18 cellular contexts compared by ENCODE assay signal in the genomic region with DNA sequence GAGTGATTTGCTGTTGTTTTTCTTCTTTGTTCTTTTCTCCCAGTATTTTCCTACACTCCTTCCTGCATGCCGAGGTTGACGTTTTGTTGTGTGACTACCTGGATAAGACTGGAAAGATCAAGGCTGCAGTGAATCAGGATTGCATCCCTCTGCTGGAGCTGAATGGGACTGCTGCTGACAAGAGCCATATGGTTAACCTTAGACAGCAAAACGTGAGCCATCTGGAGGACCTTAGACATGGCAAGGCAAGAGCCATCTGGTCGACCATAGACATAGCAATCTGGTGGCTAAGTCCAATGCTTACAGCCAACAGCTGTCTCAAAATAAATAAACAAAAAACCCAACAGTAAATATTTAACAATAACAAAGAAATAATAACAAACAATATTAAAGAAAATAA. TPM values are rescaled to one million over a fixed set of nuclear protein-coding genes. Genes with fewer than 3 reads are reported as not detected.
DNase-seq lines count a peak whose midpoint lies in the region; ATAC-seq, FAIRE-seq and TF ChIP-seq lines count a peak whose summit lies in the region.
"Had no signal": no experiment of that assay in that cellular context is flagged by ENCODE, and none has a peak within 500 bp of the region (broad histone marks: within the 10 kb centered on the region; RNA-seq: fewer than 3 reads in every experiment).

No MANE protein-coding gene starts in this region.

- in situ Hi-C loops in Panc1 (cut with HindIII; ENCODE audit: low pct_unique_long_range_greater_than_20kb, low sequenced_read_pairs), result no loop called here

- BruUV-seq in Panc1 (replicated peaks; lab: Mats Ljungman, UMichigan), result no TSS peak

- peaks cover 60% of the 10 kb centered on the region for H3K36me3 Mint-ChIP-seq in glutamatergic neuron (ENCODE audit: unreplicated experiment)

- H3K27me3 ChIP-seq in Panc1 (ENCODE audit: control insufficient read depth, insufficient read depth, low read length), result no peaks in the 10 kb centered on the region
- H3K27me3 ChIP-seq: cardiac muscle cell had no signal

- H3K4me3 ChIP-seq in Panc1 (ENCODE audit: low read depth in 2 of 2, low read length in 2 of 2) (no peak overlapping the region), kidney (ENCODE audit: low read length in 2 of 2) (no peak overlapping the region)
- H3K4me3 ChIP-seq: cardiac muscle cell, thoracic aorta had no signal

- H3K27ac ChIP-seq in Panc1 (ENCODE audit: low read length), result no peak overlapping the region
- H3K27ac ChIP-seq in kidney (ENCODE audit: low read depth in 2 of 2, low read length in 2 of 2), result no peak overlapping the region
- H3K27ac ChIP-seq: cardiac muscle cell, thoracic aorta had no signal

- DNase-seq in DMS53 treated with DMSO at 0.1 percent for 48 hours (lab: John Stamatoyannopoulos, UW; ENCODE audit: unreplicated experiment) (peak; percentile 5), HT1080 (ENCODE audit: low read depth) (peak; percentile 25), Panc1 (ENCODE audit: low read depth, low spot score) (no peak), glutamatergic neuron (no peak), kidney (no peak), OCI-M2 (lab: John Stamatoyannopoulos, UW; ENCODE audit: unreplicated experiment) (no peak)
- DNase-seq in stimulated activated CD4-positive, alpha-beta T cell treated with anti-CD3 and anti-CD28 coated beads, Interleukin-12 subunit alpha, Interleukin-12 subunit beta, amount 100 ng/mL, for 4 hours, result no peak
- DNase-seq: cortex of kidney; mammary epithelial cell; NCI-H187 treated with DMSO at 0.1 percent for 48 hours; NCI-H345; posterior cingulate gyrus; stimulated activated naive CD8-positive, alpha-beta T cell treated with anti-CD3 and anti-CD28 coated beads, Interleukin-15, Interleukin-2, amounts not matched to agents 100 U/mL and 50 U/mL, for 24 hours had no signal

- ATAC-seq in Panc1, result no peak
- ATAC-seq: activated T-helper 17 cell treated with anti-CD3 and anti-CD28 coated beads, Interleukin-2, amount 50 U/mL, for 72 hours; sciatic nerve; stimulated activated naive CD8-positive, alpha-beta T cell treated with anti-CD3 and anti-CD28 coated beads, Interleukin-15, Interleukin-2, amounts not matched to agents 100 U/mL and 50 U/mL, for 24 hours had no signal

- FAIRE-seq in kidney (lab: Jason Lieb, UNC), result no peak

- TF ChIP-seq CTCF in Panc1 (IDR thresholded peaks at IDR 0.05) (peak; percentile 8; the same call in 1 of the 2 replicates), glutamatergic neuron (IDR thresholded peaks at IDR 0.05; ENCODE audit: partially characterized antibody, unreplicated experiment) (peak; percentile 28), kidney (IDR thresholded peaks at IDR 0.05; ENCODE audit: borderline replicate concordance, extremely low read depth, insufficient read depth) (no peak)

- peak overlapping the region; percentile 53 for H3K27ac Mint-ChIP-seq in glutamatergic neuron (ENCODE audit: unreplicated experiment)
- H3K27ac Mint-ChIP-seq: activated naive CD4-positive, alpha-beta T cell treated with anti-CD3 and anti-CD28 coated beads, Interleukin-2, amount 50 U/mL, for 24 hours; activated T-helper 17 cell treated with anti-CD3 and anti-CD28 coated beads, Interleukin-2, amount 50 U/mL, for 72 hours had no signal

- POLR2A ChIA-PET in Panc1 (lab: Charles Lee), result no interaction called here

- no peak overlapping the region for H3K4me3 Mint-ChIP-seq in glutamatergic neuron (ENCODE audit: unreplicated experiment)
- H3K4me3 Mint-ChIP-seq: activated naive CD4-positive, alpha-beta T cell treated with anti-CD3 and anti-CD28 coated beads, Interleukin-2, amount 50 U/mL, for 24 hours; activated T-helper 17 cell treated with anti-CD3 and anti-CD28 coated beads, Interleukin-2, amount 50 U/mL, for 72 hours had no signal

- CTCF ChIA-PET in Panc1 (lab: Charles Lee), result no interaction called here

- intact Hi-C loops in Panc1 (cut with micrococcal nuclease; ENCODE audit: unreplicated experiment) (no loop called here), kidney (cut with DNase I) (no loop called here)

- no peaks in the 10 kb centered on the region for H3K36me3 ChIP-seq in Panc1 (ENCODE audit: control insufficient read depth, insufficient read depth, low read length)
- no peaks in the 10 kb centered on the region for H3K36me3 ChIP-seq in kidney (ENCODE audit: control insufficient read depth in 1 of 2, insufficient read depth in 2 of 2, low read length in 2 of 2)
- H3K36me3 ChIP-seq: cardiac muscle cell, thoracic aorta had no signal

- no peaks in the 10 kb centered on the region for H3K4me1 ChIP-seq in Panc1 (ENCODE audit: control insufficient read depth, insufficient read depth, low read length)
- no peaks in the 10 kb centered on the region for H3K4me1 ChIP-seq in kidney (ENCODE audit: control insufficient read depth in 1 of 2, insufficient read depth in 1 of 2, low read depth in 1 of 2, low read length in 2 of 2)

- H3K9me3 ChIP-seq in Panc1 (ENCODE audit: control insufficient read depth, insufficient read depth, low read depth, low read length) (no peaks in the 10 kb centered on the region), kidney (ENCODE audit: control insufficient read depth in 1 of 2, low read length in 2 of 2) (no peaks in the 10 kb centered on the region)

- H3K27me3 Mint-ChIP-seq in glutamatergic neuron (ENCODE audit: unreplicated experiment), result peaks cover 3% of the 10 kb centered on the region
- H3K27me3 Mint-ChIP-seq: activated naive CD4-positive, alpha-beta T cell treated with anti-CD3 and anti-CD28 coated beads, Interleukin-2, amount 50 U/mL, for 24 hours had no signal

- peaks cover 23% of the 10 kb centered on the region for H3K9me3 Mint-ChIP-seq in glutamatergic neuron (ENCODE audit: unreplicated experiment)

- no peak overlapping the region for H3K9ac ChIP-seq in kidney (ENCODE audit: low read length in 2 of 2)

- H3K4me1 Mint-ChIP-seq in glutamatergic neuron (ENCODE audit: low read depth, unreplicated experiment), result no peaks in the 10 kb centered on the region
- H3K4me1 Mint-ChIP-seq: activated naive CD4-positive, alpha-beta T cell treated with anti-CD3 and anti-CD28 coated beads, Interleukin-2, amount 50 U/mL, for 24 hours; activated T-helper 17 cell treated with anti-CD3 and anti-CD28 coated beads, Interleukin-2, amount 50 U/mL, for 72 hours had no signal

RNA-seq across cellular contexts. Expression of a gene that starts 42.6 kb away (rescaled TPM):
- total RNA-seq in HT1080 (2014; rRNA removed; shearing (Covaris generic)), result 10.8 and 12.1 TPM in 2 replicates
- 8.9 and 9.1 TPM in 2 replicates for polyA plus RNA-seq in HT1080 (2015; cell fraction: cytosol; rRNA removed)
- polyA plus RNA-seq in HT1080 (2015; cell fraction: nucleus; rRNA removed), result 26.0 and 29.0 TPM in 2 replicates
- 20.6 TPM for total RNA-seq in Panc1 (2021; ENCODE audit: unreplicated experiment)
- polyA plus RNA-seq in Panc1 (2012; ENCODE audit: insufficient read length), result 7.1 TPM
- total RNA-seq in glutamatergic neuron (ENCODE audit: unreplicated experiment), result 160 TPM
- 68.5 TPM for total RNA-seq in kidney
- polyA plus RNA-seq in kidney (ENCODE audit: insufficient read depth, low read depth, low replicate concordance), result 16.3 TPM

Comparison
In these comparisons a context has a peak if more than half of its experiments do, and no peak if none do; other contexts are left out.
1. DNase-seq: peak in DMS53 treated with DMSO at 0.1 percent for 48 hours (single experiment) and HT1080 (single experiment); none in Panc1 (single experiment), glutamatergic neuron (single experiment), stimulated activated CD4-positive, alpha-beta T cell treated with anti-CD3 and anti-CD28 coated beads, Interleukin-12 subunit alpha, Interleukin-12 subunit beta, amount 100 ng/mL, for 4 hours (single experiment), kidney (single experiment) and OCI-M2 (single experiment).